37 cellular contexts compared by ENCODE assay signal in the genomic region with DNA sequence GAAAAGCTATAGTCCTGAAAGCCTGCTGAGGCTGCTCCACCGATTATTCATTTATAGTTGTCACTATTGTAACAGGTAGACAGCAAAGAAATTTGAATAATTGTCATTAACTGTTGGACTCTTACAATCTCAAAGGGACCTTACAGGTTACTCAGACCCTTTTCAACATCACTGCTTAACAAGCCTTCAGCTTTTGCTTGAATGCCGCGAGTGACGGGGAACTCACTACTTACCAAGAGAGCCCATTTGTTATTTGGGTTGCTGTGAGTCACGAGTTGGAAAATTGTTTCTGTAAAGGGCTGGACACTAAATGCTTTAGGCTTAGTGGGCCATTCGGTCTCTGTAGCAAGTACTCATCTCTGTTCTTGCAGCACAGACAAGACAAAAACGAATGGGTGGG. TPM values are rescaled to one million over a fixed set of nuclear protein-coding genes. Genes with fewer than 3 reads are reported as not detected.
"Had no signal": no experiment of that assay in that cellular context is flagged by ENCODE, and none has a peak within 500 bp of the region (broad histone marks: within the 10 kb centered on the region; RNA-seq: fewer than 3 reads in every experiment).

No MANE protein-coding gene starts in this region.

- ATAC-seq: activated naive CD4-positive, alpha-beta T cell treated with anti-CD3 and anti-CD28 coated beads, Interleukin-2, amount 50 U/mL, for 72 hours; activated naive CD8-positive, alpha-beta T cell treated with anti-CD3 and anti-CD28 coated beads, Interleukin-2, amount 50 U/mL, for 24 hours; activated T-cell treated with anti-CD3 and anti-CD28 coated beads, Interleukin-2, amount 50 U/mL, for 4 hours; activated T-cell treated with anti-CD3 and anti-CD28 coated beads, Interleukin-2, amount 50 U/mL, for 72 hours; activated T-helper 17 cell treated with anti-CD3 and anti-CD28 coated beads, Interleukin-2, amount 50 U/mL, for 72 hours; body of pancreas had no signal

- H3K36me3 ChIP-seq: adrenal gland, ascending aorta, brain microvascular endothelial cell, breast epithelium, cardiac muscle cell had no signal

- H3K4me3 ChIP-seq: adrenal gland, ascending aorta, body of pancreas, breast epithelium, cardiac muscle cell had no signal

- H3K4me1 ChIP-seq: adrenal gland, ascending aorta, breast epithelium had no signal

- H3K27ac ChIP-seq: adrenal gland, ascending aorta, body of pancreas, brain microvascular endothelial cell, breast epithelium, cardiac muscle cell had no signal

- DNase-seq: activated effector memory CD4-positive, alpha-beta T cell treated with anti-CD3 and anti-CD28 coated beads, Interleukin-2, amount 50 U/mL, for 16 hours; activated effector memory CD4-positive, alpha-beta T cell treated with Interleukin-2 at 50 U/mL for 16 hours; activated gamma-delta T cell; activated gamma-delta T cell treated with Interleukin-2 at 50 U/mL for 16 hours; activated naive CD4-positive, alpha-beta T cell; activated naive CD4-positive, alpha-beta T cell treated with anti-CD3 and anti-CD28 coated beads for 36 hours; activated naive CD4-positive, alpha-beta T cell treated with anti-CD3 and anti-CD28 coated beads, Interleukin-2, amount 10 ng/mL, durations not matched to agents 7 days and 5 days; activated naive CD4-positive, alpha-beta T cell treated with anti-CD3 and anti-CD28 coated beads, Interleukin-2, amount 50 U/mL, for 16 hours; activated naive CD4-positive, alpha-beta T cell treated with Interleukin-2 at 50 U/mL for 16 hours; activated naive CD8-positive, alpha-beta T cell treated with anti-CD3 and anti-CD28 coated beads for 36 hours; activated naive CD8-positive, alpha-beta T cell treated with anti-CD3 and anti-CD28 coated beads, Interleukin-2, amount 10 ng/mL, durations not matched to agents 7 days and 5 days; activated naive CD8-positive, alpha-beta T cell treated with anti-CD3 and anti-CD28 coated beads, Interleukin-2, amount 50 U/mL, for 24 hours; activated T-cell treated with anti-CD3 and anti-CD28 coated beads, Interleukin-2, amount 50 U/mL, for 4 hours; activated T-cell treated with anti-CD3 and anti-CD28 coated beads, Interleukin-2, amount 50 U/mL, for 48 hours; activated T-cell treated with anti-CD3 and anti-CD28 coated beads, Interleukin-2, amount 50 U/mL, for 72 hours; adrenal gland; amniotic stem cell; amygdala; anterior cingulate cortex; aorta; body of pancreas; brain microvascular endothelial cell; caudate nucleus; central memory CD4-positive, alpha-beta T cell; cerebellar nuclear complex had no signal

- FAIRE-seq: astrocyte, colon had no signal

- H3K9me3 ChIP-seq: adrenal gland, ascending aorta, body of pancreas had no signal

- H3K27me3 ChIP-seq: body of pancreas had no signal

RNA-seq across cellular contexts. Expression of a gene that starts 5.9 kb away (rescaled TPM):
- total RNA-seq: activated naive CD4-positive, alpha-beta T cell treated with anti-CD3 and anti-CD28 coated beads for 36 hours; activated naive CD4-positive, alpha-beta T cell treated with anti-CD3 and anti-CD28 coated beads, Interleukin-2, amount 50 U/mL, for 72 hours; activated naive CD8-positive, alpha-beta T cell treated with anti-CD3 and anti-CD28 coated beads for 36 hours; activated naive CD8-positive, alpha-beta T cell treated with anti-CD3 and anti-CD28 coated beads, Interleukin-2, amount 10 ng/mL, durations not matched to agents 7 days and 5 days; activated T-cell treated with anti-CD3 and anti-CD28 coated beads, Interleukin-2, amount 50 U/mL, for 4 hours; activated T-cell treated with anti-CD3 and anti-CD28 coated beads, Interleukin-2, amount 50 U/mL, for 72 hours; activated T-helper 1 cell treated with anti-CD3 and anti-CD28 coated beads, Interleukin-12 subunit alpha, Interleukin-12 subunit beta, Interleukin-2, Interleukin-4 antibody, amounts not matched to agents 30 ng/mL and 10 ng/mL and 1 ng/mL, durations not matched to agents 14 hours and 24 hours and 36 hours; activated T-helper 17 cell treated with anti-CD3 and anti-CD28 coated beads, Interleukin-2, amount 50 U/mL, for 72 hours; activated T-helper 2 cell treated with anti-CD3 and anti-CD28 coated beads, Interferon-gamma antibody, Interleukin-2, Interleukin-4, amounts not matched to agents 10 μg/mL and 5 μg/mL and 100 μg/mL, durations not matched to agents 14 hours and 24 hours and 36 hours; adrenal gland; aorta; ascending aorta; bronchial epithelial cell; cardiac septum; chondrocyte had no signal
- polyA plus RNA-seq: adrenal gland, aorta had no signal
